In the genomic region with DNA sequence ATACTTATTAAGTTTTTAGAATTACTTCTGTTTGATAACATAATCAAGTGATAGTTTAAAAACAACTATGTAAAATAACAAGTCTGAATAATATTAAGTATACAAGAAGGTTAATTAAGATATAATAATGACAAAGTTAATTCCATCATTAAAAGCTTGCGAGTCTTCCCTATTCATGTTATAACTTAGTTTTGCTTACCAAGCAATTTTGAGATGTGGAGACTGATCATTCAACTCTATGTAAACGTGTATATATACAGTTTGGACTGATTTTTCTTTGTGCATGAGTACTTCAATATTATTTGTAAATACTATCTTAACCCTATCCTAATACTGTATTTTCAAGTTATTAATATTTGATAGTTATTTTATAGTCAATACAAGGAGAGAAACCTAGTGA, we compare ENCODE assay signal across 31 cellular contexts.
"Had no signal": no experiment of that assay in that cellular context is flagged by ENCODE, and none has a peak within 500 bp of the region (broad histone marks: within the 10 kb centered on the region; RNA-seq: fewer than 3 reads in every experiment).

No MANE protein-coding gene starts in this region.

- H3K27ac Mint-ChIP-seq: natural killer cell; nephron; neural progenitor cell; progenitor cell of endocrine pancreas; stimulated activated memory B cell treated with anti-CD40 and anti-IgM and Interleukin-4, amounts not matched to agents 10 μg/mL and 1 μg/mL and 100 μg/mL, for 72 hours; stimulated activated naive CD8-positive, alpha-beta T cell treated with anti-CD3 and anti-CD28 coated beads, Interleukin-15, amount 100 ng/mL, for 72 hours had no signal

- H3K27me3 Mint-ChIP-seq: stimulated activated memory B cell treated with anti-CD40 and anti-IgM and Interleukin-4, amounts not matched to agents 10 μg/mL and 1 μg/mL and 100 μg/mL, for 72 hours; stimulated activated naive CD8-positive, alpha-beta T cell treated with anti-CD3 and anti-CD28 coated beads, Interleukin-15, amount 100 ng/mL, for 72 hours; type B pancreatic cell had no signal

- H3K4me3 ChIP-seq: neural progenitor cell, ovary, psoas muscle, skin epidermis, smooth muscle cell, spleen, suprapubic skin, testis, tibial artery, transverse colon, upper lobe of right lung, uterus had no signal

- H3K4me1 Mint-ChIP-seq: natural killer cell; nephron; neural progenitor cell; stimulated activated memory B cell treated with anti-CD40 and anti-IgM and Interleukin-4, amounts not matched to agents 10 μg/mL and 1 μg/mL and 100 μg/mL, for 72 hours; stimulated activated naive CD8-positive, alpha-beta T cell treated with anti-CD3 and anti-CD28 coated beads, Interleukin-15, amount 100 ng/mL, for 72 hours had no signal

- ATAC-seq: natural killer cell; psoas muscle; right cardiac atrium; sciatic nerve; stimulated activated memory B cell treated with anti-CD40 and anti-IgM and Interleukin-4, amounts not matched to agents 10 μg/mL and 1 μg/mL and 100 μg/mL, for 72 hours; stimulated activated naive CD8-positive, alpha-beta T cell treated with anti-CD3 and anti-CD28 coated beads, Interleukin-15, amount 100 ng/mL, for 72 hours; stimulated activated naive CD8-positive, alpha-beta T cell treated with anti-CD3 and anti-CD28 coated beads, Interleukin-15, Interleukin-2, amounts not matched to agents 100 U/mL and 50 U/mL, for 24 hours; upper lobe of right lung had no signal

- H3K27ac ChIP-seq: neural progenitor cell, ovary, parathyroid adenoma, psoas muscle, skin epidermis, spleen, suprapubic skin, testis, tibial artery, transverse colon, upper lobe of right lung, uterus had no signal

- H3K79me2 ChIP-seq: parathyroid adenoma had no signal

- H3K36me3 ChIP-seq: neural progenitor cell, ovary, spleen, suprapubic skin, tibial artery, transverse colon, upper lobe of right lung, uterus had no signal

- H2AFZ ChIP-seq: neural progenitor cell, parathyroid adenoma had no signal

- H3K9me3 Mint-ChIP-seq: neural progenitor cell had no signal

- H3K9ac ChIP-seq: neural progenitor cell, parathyroid adenoma had no signal

- H3K9me3 ChIP-seq: ovary, psoas muscle, suprapubic skin, testis, tibial artery, transverse colon, upper lobe of right lung, uterus had no signal

- H3K4me1 ChIP-seq: neural progenitor cell, parathyroid adenoma, psoas muscle, spleen, suprapubic skin, testis, tibial artery, transverse colon, upper lobe of right lung, uterus had no signal

- H3K4me2 ChIP-seq: neural progenitor cell, smooth muscle cell had no signal

- H3K36me3 Mint-ChIP-seq: natural killer cell; neural progenitor cell; stimulated activated memory B cell treated with anti-CD40 and anti-IgM and Interleukin-4, amounts not matched to agents 10 μg/mL and 1 μg/mL and 100 μg/mL, for 72 hours; type B pancreatic cell had no signal

- H3K4me3 Mint-ChIP-seq: natural killer cell; nephron; neural progenitor cell; stimulated activated memory B cell treated with anti-CD40 and anti-IgM and Interleukin-4, amounts not matched to agents 10 μg/mL and 1 μg/mL and 100 μg/mL, for 72 hours; stimulated activated naive CD8-positive, alpha-beta T cell treated with anti-CD3 and anti-CD28 coated beads, Interleukin-15, amount 100 ng/mL, for 72 hours; type B pancreatic cell had no signal

- DNase-seq: natural killer cell; occipital lobe; ovary; posterior cingulate gyrus; psoas muscle; right cardiac atrium; spleen; stimulated activated CD4-positive, alpha-beta T cell treated with anti-CD3 and anti-CD28 coated beads, Interleukin-12 subunit alpha, Interleukin-12 subunit beta, amount 100 ng/mL, for 4 hours; stimulated activated CD4-positive, alpha-beta T cell treated with anti-CD3 and anti-CD28 coated beads, Interleukin-1b, Interleukin-23, amount 100 ng/mL, for 48 hours; stimulated activated CD4-positive, alpha-beta T cell treated with anti-CD3 and anti-CD28 coated beads, Interleukin-4, amount 100 ng/mL, for 1 hour; stimulated activated CD4-positive, alpha-beta T cell treated with anti-CD3 and anti-CD28 coated beads, Interleukin-4, amount 100 ng/mL, for 4 hours; stimulated activated CD8-positive, alpha-beta memory T cell treated with anti-CD3 and anti-CD28 coated beads, Interleukin-4, amount 100 ng/mL, for 48 hours; stimulated activated naive CD4-positive, alpha-beta T cell; stimulated activated naive CD8-positive, alpha-beta T cell treated with anti-CD3 and anti-CD28 coated beads, Interleukin-15, amount 100 ng/mL, for 72 hours; stimulated activated naive CD8-positive, alpha-beta T cell treated with anti-CD3 and anti-CD28 coated beads, Interleukin-15, Interleukin-2, amounts not matched to agents 100 U/mL and 50 U/mL, for 24 hours; substantia nigra; testis; tibial artery; transverse colon; upper lobe of right lung; uterus had no signal

- H3K27me3 ChIP-seq: neural progenitor cell, ovary, spleen, suprapubic skin, testis, tibial artery, transverse colon, upper lobe of right lung, uterus had no signal
